Comparison of ENCODE assay signal across 2 cellular contexts in the genomic region with DNA sequence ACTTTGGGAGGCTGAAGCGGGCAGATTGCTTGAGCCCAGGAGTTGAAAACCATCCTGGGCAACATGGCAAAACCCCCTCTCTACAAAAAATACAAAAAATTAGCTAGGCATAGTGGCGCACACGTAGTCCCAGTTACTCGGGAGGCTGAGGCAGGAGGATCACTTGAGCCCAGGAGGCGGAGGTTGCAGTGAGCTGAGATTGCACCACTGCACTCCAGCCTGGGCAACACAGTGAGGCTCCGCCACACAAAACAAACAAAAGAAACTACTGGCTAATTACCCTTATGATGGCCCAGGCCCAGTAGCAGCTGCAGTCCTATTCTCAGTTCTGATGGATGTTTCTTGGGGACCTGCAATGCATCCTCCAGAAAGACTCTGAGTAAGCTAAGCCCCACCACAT. TPM values are rescaled to one million over a fixed set of nuclear protein-coding genes. Genes with fewer than 3 reads are reported as not detected.
"Had no signal": no experiment of that assay in that cellular context is flagged by ENCODE, and none has a peak within 500 bp of the region (broad histone marks: within the 10 kb centered on the region; RNA-seq: fewer than 3 reads in every experiment).

No MANE protein-coding gene starts in this region.

RNA-seq across cellular contexts. Expression of gene ASCL3, which starts 44.0 kb away (rescaled TPM):
- total RNA-seq: G401, GM12878 had no signal
- polyA plus RNA-seq: GM12878 had no signal

RNA-seq across cellular contexts. Expression of gene C11orf16, which starts 54.0 kb away (rescaled TPM):
- total RNA-seq: G401, GM12878 had no signal
